1 cellular context compared by ENCODE assay signal in genomic region chr2:102030502-102030854, GRCh38.
A peak's percentile ranks its signal among the peaks of the same experiment; 100 is the strongest.
TF ChIP-seq lines count a peak whose summit lies in the region.

No MANE protein-coding gene starts in this region.

TF ChIP-seq in HepG2, 621 proteins besides CTCF, POLR2A, EP300 and RAD21 (continued from another document):
- TF ChIP-seq CHD4 (IDR thresholded peaks at IDR 0.05; ENCODE audit: borderline replicate concordance, low read length) (peak; percentile 98), NR3C1 (CRISPR knock-in tag; IDR thresholded peaks at IDR 0.05) (no peak), ZNF224 (CRISPR knock-in tag; IDR thresholded peaks at IDR 0.05) (no peak), HHEX (CRISPR knock-in tag; IDR thresholded peaks at IDR 0.05) (no peak), DNMT1 (CRISPR knock-in tag; IDR thresholded peaks at IDR 0.05) (no peak), NFATC3 (CRISPR knock-in tag; IDR thresholded peaks at IDR 0.05) (no peak), FLYWCH1 (CRISPR knock-in tag; IDR thresholded peaks at IDR 0.05) (no peak), ZNF282 (IDR thresholded peaks at IDR 0.05; ENCODE audit: partially characterized antibody) (no peak), FOXK2 (IDR thresholded peaks at IDR 0.05) (no peak), CREB3 (CRISPR knock-in tag; IDR thresholded peaks at IDR 0.05) (no peak), NCOR1 (IDR thresholded peaks at IDR 0.05; ENCODE audit: borderline replicate concordance, low read length) (peak; percentile 86; the same call in 1 of the 2 replicates)
